Comparison of ENCODE assay signal across 8 cellular contexts in the genomic region with DNA sequence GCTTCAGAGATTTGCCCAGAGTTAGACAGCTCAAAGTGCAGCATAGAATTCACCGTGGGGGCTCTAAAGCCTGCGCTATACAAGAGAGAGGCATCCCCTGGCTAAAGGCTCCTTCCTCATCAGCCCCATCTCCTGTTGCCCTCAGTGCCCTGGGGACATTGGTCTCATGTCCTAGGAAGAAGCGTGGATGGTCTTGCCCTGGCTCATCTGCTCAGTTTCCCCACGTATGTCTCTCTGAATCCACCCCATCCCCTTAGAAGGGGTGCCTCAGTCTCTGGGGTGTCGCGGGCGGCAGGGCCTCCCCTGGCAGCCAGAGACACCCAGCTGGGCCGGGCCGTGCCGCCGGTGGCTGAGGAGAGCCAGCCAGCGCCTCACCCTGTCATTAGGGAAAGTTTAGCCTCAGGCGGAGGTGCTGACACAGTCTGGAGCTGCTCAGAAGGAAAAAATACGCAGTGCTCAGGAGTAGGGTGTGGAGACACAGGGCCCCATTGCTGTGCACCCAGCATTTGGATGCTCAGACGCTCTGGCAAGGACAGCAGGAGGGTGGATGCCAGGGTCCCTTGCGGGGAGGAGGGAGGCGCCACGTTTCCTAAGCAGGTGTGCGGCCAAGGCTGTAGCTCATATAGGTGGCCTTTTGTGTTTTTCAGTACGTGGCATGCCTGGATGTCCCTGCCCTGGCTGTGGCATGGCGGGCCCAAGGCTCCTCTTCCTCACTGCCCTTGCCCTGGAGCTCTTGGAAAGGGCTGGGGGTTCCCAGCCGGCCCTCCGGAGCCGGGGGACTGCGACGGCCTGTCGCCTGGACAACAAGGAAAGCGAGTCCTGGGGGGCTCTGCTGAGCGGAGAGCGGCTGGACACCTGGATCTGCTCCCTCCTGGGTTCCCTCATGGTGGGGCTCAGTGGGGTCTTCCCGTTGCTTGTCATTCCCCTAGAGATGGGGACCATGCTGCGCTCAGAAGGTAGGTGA. TPM values are rescaled to one million over a fixed set of nuclear protein-coding genes. Genes with fewer than 3 reads are reported as not detected.
A peak's percentile ranks its signal among the peaks of the same experiment; 100 is the strongest.
DNase-seq lines count a peak whose midpoint lies in the region; ATAC-seq and TF ChIP-seq lines count a peak whose summit lies in the region.

No MANE protein-coding gene starts in this region.

- H3K4ac ChIP-seq in trophoblast cell (ENCODE audit: low read depth, low read length): no peak overlapping the region

- H3K9me3 Mint-ChIP-seq in Calu3 (ENCODE audit: low read depth, unreplicated experiment): no peaks in the 10 kb centered on the region

- CTCF ChIA-PET in Calu3 (lab: Charles Lee) (no interaction called here), PC-3 (lab: Charles Lee) (interaction anchor here (0.8 kb wide), 1 partner anchor 35 kb away, joined by 3 read pairs; no protein-coding TSS in a partner anchor)

- no peaks in the 10 kb centered on the region for H3K9me3 ChIP-seq in PC-3 (ENCODE audit: low read length)
- no peaks in the 10 kb centered on the region for H3K9me3 ChIP-seq in trophoblast cell (ENCODE audit: insufficient read depth, low read depth, low read length)

- H3K9me2 ChIP-seq in PC-3 (replicated peaks; ENCODE audit: low read length): no peaks in the 10 kb centered on the region

- BruUV-seq in Calu3 (replicated peaks; lab: Mats Ljungman, UMichigan): no TSS peak
- no TSS peak for BruUV-seq in PC-3 (replicated peaks; lab: Mats Ljungman, UMichigan)

- H2BK120ac ChIP-seq in trophoblast cell (ENCODE audit: insufficient read depth, low read length, poor library complexity): peak overlapping the region; percentile 18

- H2BK12ac ChIP-seq in trophoblast cell (ENCODE audit: low read length): no peak overlapping the region

- peak overlapping the region; percentile 34 for H4K91ac ChIP-seq in trophoblast cell (ENCODE audit: low read depth, low read length)

- no CpG with 5 or more reads among the region's 32 CpGs for WGBS in trophoblast cell (ENCODE audit: extremely low coverage, insufficient coverage, insufficient read length)

- peak overlapping the region; percentile 48 for H3K27ac Mint-ChIP-seq in Calu3 (ENCODE audit: unreplicated experiment)

- H3K36me3 Mint-ChIP-seq in Calu3 (ENCODE audit: insufficient read depth, unreplicated experiment): peaks cover 27% of the 10 kb centered on the region

- H3K27me3 Mint-ChIP-seq in Calu3 (ENCODE audit: unreplicated experiment): no peaks in the 10 kb centered on the region

- DNase-seq in Calu3: no peak
- peak; percentile 58 for DNase-seq in PC-3
- peak; percentile 85 for DNase-seq in epithelial cell of esophagus (ENCODE audit: low read depth)
- DNase-seq in trophoblast cell: peak; percentile 64 to 76
- DNase-seq in NCI-H2029 treated with DMSO at 0.1 percent for 48 hours (lab: John Stamatoyannopoulos, UW): no peak
- no peak for DNase-seq in NCI-H187 (lab: John Stamatoyannopoulos, UW)
- no peak for DNase-seq in activated CD4-positive, alpha-beta T cell treated with anti-CD3 and anti-CD28 coated beads, Interleukin-2, amount 50 U/mL, for 48 hours

- peaks cover 12% of the 10 kb centered on the region for H3K79me1 ChIP-seq in trophoblast cell (ENCODE audit: low read length)

- peak overlapping the region; percentile 22 for H4K8ac ChIP-seq in trophoblast cell (ENCODE audit: low read depth, low read length)

- H2BK5ac ChIP-seq in trophoblast cell (ENCODE audit: low read depth, low read length, poor library complexity): no peak overlapping the region

- H3K79me2 ChIP-seq in PC-3 (ENCODE audit: low read length) (peaks cover 26% of the 10 kb centered on the region), trophoblast cell (ENCODE audit: control insufficient read depth, insufficient read depth, low read length, poor library complexity) (peaks cover 8% of the 10 kb centered on the region)

- TF ChIP-seq CTCF in Calu3 (IDR thresholded peaks at IDR 0.05; ENCODE audit: unreplicated experiment) (no peak), PC-3 (conservative IDR thresholded peaks at IDR 0.05; ENCODE audit: low read depth, low read length) (no peak), epithelial cell of esophagus (IDR thresholded peaks at IDR 0.05; ENCODE audit: insufficient read depth, low read depth, low read length, missing control alignments) (peak; percentile 0)

- H3K9ac ChIP-seq in PC-3 (ENCODE audit: low read length) (peak overlapping the region; percentile 81), trophoblast cell (ENCODE audit: low read length) (no peak overlapping the region)

- ATAC-seq in PC-3 (peak; percentile 14), HG02588 (IDR thresholded peaks at IDR 0.05; ENCODE audit: unreplicated experiment) (no peak)

- POLR2A ChIA-PET in PC-3 (lab: Charles Lee; ENCODE audit: unreplicated experiment): no interaction called here

- H3K4me1 ChIP-seq in PC-3 (ENCODE audit: insufficient read depth, low read length): peaks cover 24% of the 10 kb centered on the region
- H3K4me1 ChIP-seq in trophoblast cell (ENCODE audit: control insufficient read depth in 1 of 2, insufficient read depth in 2 of 2, low read length in 2 of 2): peaks cover 15 to 23% of the 10 kb centered on the region in 2 experiments

- peak overlapping the region; percentile 88 for H3K4me3 ChIP-seq in PC-3 (ENCODE audit: low read length)
- peak overlapping the region; percentile 67 for H3K4me3 ChIP-seq in epithelial cell of esophagus (ENCODE audit: low read length)
- no peak overlapping the region for H3K4me3 ChIP-seq in trophoblast cell (ENCODE audit: low read depth, low read length)

- peak overlapping the region; percentile 38 for H3K18ac ChIP-seq in trophoblast cell (ENCODE audit: low read length)

- H2AK5ac ChIP-seq in trophoblast cell (ENCODE audit: low read length): no peak overlapping the region

- H2AFZ ChIP-seq in PC-3 (ENCODE audit: low read length) (peak overlapping the region; percentile 90), trophoblast cell (ENCODE audit: insufficient read depth, low read length, poor library complexity) (peak overlapping the region; percentile 8)

- H3K23ac ChIP-seq in trophoblast cell (ENCODE audit: low read length): no peak overlapping the region

- no peaks in the 10 kb centered on the region for H3F3A ChIP-seq in PC-3 (ENCODE audit: low read length, unreplicated experiment)

- no peaks in the 10 kb centered on the region for H3K27me3 ChIP-seq in PC-3 (ENCODE audit: low read length)
- no peaks in the 10 kb centered on the region for H3K27me3 ChIP-seq in trophoblast cell (ENCODE audit: insufficient read depth, low read length)

- H3K14ac ChIP-seq in trophoblast cell (ENCODE audit: low read length): peak overlapping the region; percentile 18

- H4K12ac ChIP-seq in trophoblast cell (ENCODE audit: low read depth, low read length): peak overlapping the region; percentile 24

- peak overlapping the region; percentile 98 for H3K4me2 ChIP-seq in PC-3 (ENCODE audit: low read length)
- H3K4me2 ChIP-seq in trophoblast cell (ENCODE audit: low read length): peak overlapping the region; percentile 71

- H3K4me3 Mint-ChIP-seq in Calu3 (ENCODE audit: low read depth, unreplicated experiment): peak overlapping the region; percentile 82

- no peaks in the 10 kb centered on the region for H4K20me1 ChIP-seq in PC-3 (ENCODE audit: low read length)

- peaks cover 19% of the 10 kb centered on the region for H3K4me1 Mint-ChIP-seq in Calu3 (ENCODE audit: low read depth, unreplicated experiment)

- H3K27ac ChIP-seq in PC-3 (ENCODE audit: low read length) (peak overlapping the region; percentile 72), trophoblast cell (ENCODE audit: low read depth, low read length) (no peak overlapping the region)

- H3K36me3 ChIP-seq in PC-3 (ENCODE audit: low read depth, low read length) (no peaks in the 10 kb centered on the region; the same call in 1 of the 2 replicates), trophoblast cell (ENCODE audit: control insufficient read depth in 1 of 2, insufficient read depth in 2 of 2, low read length in 2 of 2) (peaks cover 30 to 36% of the 10 kb centered on the region in 2 experiments)

- intact Hi-C loops in Calu3 (cut with micrococcal nuclease; ENCODE audit: unreplicated experiment): loop anchor here (5.0 kb wide), 1 partner anchor 37 kb away; no protein-coding TSS in a partner anchor
- intact Hi-C loops in PC-3 (cut with micrococcal nuclease): loop anchor here (2.0 kb wide), 1 partner anchor 45 kb away; no protein-coding TSS in a partner anchor

RNA-seq across cellular contexts. Expression of gene SLC39A13, which starts 1.3 kb away (rescaled TPM):
- 23.8 and 24.3 TPM in 2 replicates for total RNA-seq in Calu3 (2022)
- 29.4 and 32.5 TPM in 2 replicates for total RNA-seq in PC-3 (2014; rRNA removed)
- 27.5 and 28.6 TPM in 2 replicates for polyA plus RNA-seq in trophoblast cell (2013)

RNA-seq across cellular contexts. Expression of gene PSMC3, which starts 16.5 kb away (rescaled TPM):
- 154 and 173 TPM in 2 replicates for total RNA-seq in Calu3 (2022)
- total RNA-seq in PC-3 (2014; rRNA removed): 275 and 314 TPM in 2 replicates
- polyA plus RNA-seq in trophoblast cell (2013): 124 and 126 TPM in 2 replicates

RNA-seq across cellular contexts. Expression of gene SPI1, which starts 31.4 kb away (rescaled TPM):
- total RNA-seq in Calu3 (2022) (not detected in 2 replicates), PC-3 (2014; rRNA removed) (0.22 TPM in 1 of 2 replicates, not detected in the other)
- 0.08 TPM in 2 replicates for polyA plus RNA-seq in trophoblast cell (2013)

RNA-seq across cellular contexts. Expression of gene RAPSN, which starts 39.2 kb away (rescaled TPM):
- total RNA-seq in Calu3 (2022) (1.8 and 3.6 TPM in 2 replicates), PC-3 (2014; rRNA removed) (0.23 TPM in 1 of 2 replicates, not detected in the other)
- polyA plus RNA-seq in trophoblast cell (2013): 0.15 and 0.40 TPM in 2 replicates

RNA-seq across cellular contexts. Expression of gene MYBPC3, which starts 57.2 kb away (rescaled TPM):
- not detected in 2 replicates for total RNA-seq in Calu3 (2022)
- not detected in 2 replicates for total RNA-seq in PC-3 (2014; rRNA removed)
- 0.01 TPM in 2 replicates for polyA plus RNA-seq in trophoblast cell (2013)

Comparison
In these comparisons a context has a peak if more than half of its experiments do, and no peak if none do; other contexts are left out.
1. DNase-seq: peak in PC-3 (single experiment), epithelial cell of esophagus (single experiment) and trophoblast cell (2 of 2); none in Calu3 (single experiment), NCI-H2029 treated with DMSO at 0.1 percent for 48 hours (single experiment), NCI-H187 (0 of 2) and activated CD4-positive, alpha-beta T cell treated with anti-CD3 and anti-CD28 coated beads, Interleukin-2, amount 50 U/mL, for 48 hours (0 of 2).